In genomic region chr17:49126183-49126906, GRCh38 we compare ENCODE assay signal across 5 cellular contexts. TPM values are rescaled to one million over a fixed set of nuclear protein-coding genes. Genes with fewer than 3 reads are reported as not detected.
"Had no signal": no experiment of that assay in that cellular context is flagged by ENCODE, and none has a peak within 500 bp of the region (broad histone marks: within the 10 kb centered on the region; RNA-seq: fewer than 3 reads in every experiment).

No MANE protein-coding gene starts in this region.

RNA-seq across cellular contexts. Expression of gene B4GALNT2, which starts 6.2 kb away (rescaled TPM):
- total RNA-seq: activated CD4-positive, alpha-beta memory T cell treated with anti-CD3 and anti-CD28 coated beads for 36 hours; activated T-cell treated with anti-CD3 and anti-CD28 coated beads, Interleukin-2, amount 50 U/mL, for 4 hours; astrocyte; body of pancreas; IMR-90 had no signal
- polyA plus RNA-seq: IMR-90 had no signal
